Comparison of ENCODE assay signal across 1 cellular context in the genomic region with DNA sequence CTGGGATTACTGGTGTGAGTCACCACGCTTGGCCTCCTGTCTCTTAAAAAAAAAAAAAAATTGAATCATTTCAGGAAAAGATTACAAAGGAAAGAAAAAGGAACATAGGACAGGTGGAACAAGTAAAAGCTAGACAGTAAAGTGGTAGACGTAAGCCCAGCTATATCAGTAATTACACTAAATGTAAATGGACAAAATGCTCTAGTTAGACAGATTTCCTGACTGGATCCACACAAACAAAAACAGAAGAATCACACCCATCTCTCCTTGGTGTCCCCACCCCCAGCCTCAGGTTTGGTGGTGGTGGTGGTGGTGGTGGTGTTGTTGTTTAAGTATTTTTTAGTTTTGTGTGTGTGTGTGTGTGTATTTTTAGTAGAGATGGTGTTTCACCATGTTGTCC.
TF ChIP-seq lines count a peak whose summit lies in the region.

No MANE protein-coding gene starts in this region.

TF ChIP-seq in HEK293, 187 proteins besides CTCF, POLR2A, EP300 and RAD21 (continued from another document):
- TF ChIP-seq, protein P1, sequence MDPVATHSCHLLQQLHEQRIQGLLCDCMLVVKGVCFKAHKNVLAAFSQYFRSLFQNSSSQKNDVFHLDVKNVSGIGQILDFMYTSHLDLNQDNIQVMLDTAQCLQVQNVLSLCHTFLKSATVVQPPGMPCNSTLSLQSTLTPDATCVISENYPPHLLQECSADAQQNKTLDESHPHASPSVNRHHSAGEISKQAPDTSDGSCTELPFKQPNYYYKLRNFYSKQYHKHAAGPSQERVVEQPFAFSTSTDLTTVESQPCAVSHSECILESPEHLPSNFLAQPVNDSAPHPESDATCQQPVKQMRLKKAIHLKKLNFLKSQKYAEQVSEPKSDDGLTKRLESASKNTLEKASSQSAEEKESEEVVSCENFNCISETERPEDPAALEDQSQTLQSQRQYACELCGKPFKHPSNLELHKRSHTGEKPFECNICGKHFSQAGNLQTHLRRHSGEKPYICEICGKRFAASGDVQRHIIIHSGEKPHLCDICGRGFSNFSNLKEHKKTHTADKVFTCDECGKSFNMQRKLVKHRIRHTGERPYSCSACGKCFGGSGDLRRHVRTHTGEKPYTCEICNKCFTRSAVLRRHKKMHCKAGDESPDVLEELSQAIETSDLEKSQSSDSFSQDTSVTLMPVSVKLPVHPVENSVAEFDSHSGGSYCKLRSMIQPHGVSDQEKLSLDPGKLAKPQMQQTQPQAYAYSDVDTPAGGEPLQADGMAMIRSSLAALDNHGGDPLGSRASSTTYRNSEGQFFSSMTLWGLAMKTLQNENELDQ (tag by site-specific recombination; IDR thresholded peaks at IDR 0.05; ENCODE audit: low read depth): no peak
- TF ChIP-seq ZNF658 (tag by site-specific recombination; IDR thresholded peaks at IDR 0.05): no peak
- TF ChIP-seq ZFP3 (tag by site-specific recombination; IDR thresholded peaks at IDR 0.05; ENCODE audit: low read depth): no peak
- TF ChIP-seq ZNF175 (tag by site-specific recombination; IDR thresholded peaks at IDR 0.05): no peak
- TF ChIP-seq, protein P2, sequence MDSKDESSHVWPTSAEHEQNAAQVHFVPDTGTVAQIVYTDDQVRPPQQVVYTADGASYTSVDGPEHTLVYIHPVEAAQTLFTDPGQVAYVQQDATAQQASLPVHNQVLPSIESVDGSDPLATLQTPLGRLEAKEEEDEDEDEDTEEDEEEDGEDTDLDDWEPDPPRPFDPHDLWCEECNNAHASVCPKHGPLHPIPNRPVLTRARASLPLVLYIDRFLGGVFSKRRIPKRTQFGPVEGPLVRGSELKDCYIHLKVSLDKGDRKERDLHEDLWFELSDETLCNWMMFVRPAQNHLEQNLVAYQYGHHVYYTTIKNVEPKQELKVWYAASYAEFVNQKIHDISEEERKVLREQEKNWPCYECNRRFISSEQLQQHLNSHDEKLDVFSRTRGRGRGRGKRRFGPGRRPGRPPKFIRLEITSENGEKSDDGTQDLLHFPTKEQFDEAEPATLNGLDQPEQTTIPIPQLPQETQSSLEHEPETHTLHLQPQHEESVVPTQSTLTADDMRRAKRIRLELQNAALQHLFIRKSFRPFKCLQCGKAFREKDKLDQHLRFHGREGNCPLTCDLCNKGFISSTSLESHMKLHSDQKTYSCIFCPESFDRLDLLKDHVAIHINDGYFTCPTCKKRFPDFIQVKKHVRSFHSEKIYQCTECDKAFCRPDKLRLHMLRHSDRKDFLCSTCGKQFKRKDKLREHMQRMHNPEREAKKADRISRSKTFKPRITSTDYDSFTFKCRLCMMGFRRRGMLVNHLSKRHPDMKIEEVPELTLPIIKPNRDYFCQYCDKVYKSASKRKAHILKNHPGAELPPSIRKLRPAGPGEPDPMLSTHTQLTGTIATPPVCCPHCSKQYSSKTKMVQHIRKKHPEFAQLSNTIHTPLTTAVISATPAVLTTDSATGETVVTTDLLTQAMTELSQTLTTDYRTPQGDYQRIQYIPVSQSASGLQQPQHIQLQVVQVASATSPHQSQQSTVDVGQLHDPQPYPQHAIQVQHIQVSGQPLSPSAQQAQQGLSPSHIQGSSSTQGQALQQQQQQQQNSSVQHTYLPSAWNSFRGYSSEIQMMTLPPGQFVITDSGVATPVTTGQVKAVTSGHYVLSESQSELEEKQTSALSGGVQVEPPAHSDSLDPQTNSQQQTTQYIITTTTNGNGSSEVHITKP (tag by site-specific recombination; IDR thresholded peaks at IDR 0.05): no peak
